In the genomic region with DNA sequence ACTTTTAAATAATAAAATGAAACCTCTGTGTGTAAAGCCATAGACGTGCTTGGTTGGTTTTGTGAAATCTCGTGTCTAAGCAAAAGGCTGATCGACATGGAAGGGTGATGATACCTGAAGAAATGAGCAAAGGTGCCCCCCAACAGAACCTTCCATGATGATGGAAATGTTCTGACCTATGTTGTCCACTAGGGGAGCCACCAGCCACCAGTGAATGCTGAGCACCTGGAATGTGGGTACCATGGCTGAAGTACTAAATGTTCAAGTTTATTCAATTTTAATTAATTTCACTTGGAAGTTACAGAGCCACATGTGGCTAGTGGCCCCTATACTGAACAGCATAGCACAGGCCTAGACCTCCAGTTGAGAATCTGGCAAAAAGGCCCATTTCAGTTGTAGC, we compare ENCODE assay signal across 11 cellular contexts.
DNase-seq lines count a peak whose midpoint lies in the region; ATAC-seq, FAIRE-seq and TF ChIP-seq lines count a peak whose summit lies in the region.
"Had no signal": no experiment of that assay in that cellular context is flagged by ENCODE, and none has a peak within 500 bp of the region (broad histone marks: within the 10 kb centered on the region; RNA-seq: fewer than 3 reads in every experiment).

No MANE protein-coding gene starts in this region.

- no peak overlapping the region for H3K27ac ChIP-seq in A549
- H3K27ac ChIP-seq in WERI-Rb-1: no peak overlapping the region
- H3K27ac ChIP-seq: sigmoid colon had no signal

- POLR2A ChIA-PET in A549 (lab: Yijun Ruan, JAX): no interaction called here

- 12% methylated on average over 3 of the region's 3 CpGs for WGBS in A549 (ENCODE audit: missing lambda C conversion rate)

- peak in 1 of 2 experiments; percentile 25; a peak in 1 of 5 replicates for TF ChIP-seq RAD21 in A549 (conservative IDR thresholded peaks at IDR 0.05 in 1 of 2, IDR thresholded peaks at IDR 0.05 in 1 of 2)

- H3K9me3 ChIP-seq in A549 (0 out of 3 replicates have a peak, but pooled peaks cover 4% of the 10 kb centered on the region), WERI-Rb-1 (ENCODE audit: severe bottlenecking) (no peaks in the 10 kb centered on the region)
- H3K9me3 ChIP-seq: sigmoid colon had no signal

- H3K36me3 ChIP-seq in WERI-Rb-1: no peaks in the 10 kb centered on the region
- H3K36me3 ChIP-seq: sigmoid colon had no signal

- H3K27me3 ChIP-seq in WERI-Rb-1 (ENCODE audit: insufficient read depth, low read depth, severe bottlenecking): no peaks in the 10 kb centered on the region
- H3K27me3 ChIP-seq: sigmoid colon had no signal

- ATAC-seq in A549 (peak in 1 of 2 experiments; percentile 50; a peak in 2 of 6 replicates), GM18873 (IDR thresholded peaks at IDR 0.05; ENCODE audit: low FRiP score, unreplicated experiment) (no peak)

- TF ChIP-seq CTCF in A549 (IDR thresholded peaks at IDR 0.05) (peak; percentile 18; the same call in 2 of the 3 replicates), GM13976 (IDR thresholded peaks at IDR 0.05; ENCODE audit: borderline replicate concordance, control extremely low read depth, extremely low read depth, insufficient read depth, missing control alignments) (peak; percentile 24), WERI-Rb-1 (IDR thresholded peaks at IDR 0.05; ENCODE audit: low read depth, low read length) (peak; percentile 56)

- CTCF ChIA-PET in A549 (lab: Yijun Ruan, JAX): interaction anchor here (0.6 to 3.7 kb wide), 29 partner anchors 8 to 1760 kb away, joined by 3 to 27 read pairs (median 4); a partner anchor contains a TSS

- TF ChIP-seq POLR2A in A549 (IDR thresholded peaks at IDR 0.05; ENCODE audit: low read length): no peak

- no peak for TF ChIP-seq EP300 in A549 (IDR thresholded peaks at IDR 0.05)

- no peak overlapping the region for H3K4me2 ChIP-seq in A549

- in situ Hi-C loops in GM13976 (cut with MboI; ENCODE audit: low sequenced_read_pairs, unreplicated experiment): loop anchor here (25.0 kb wide), 1 partner anchor 303 kb away; no protein-coding TSS in a partner anchor

- H3K4me1 ChIP-seq in A549: no peaks in the 10 kb centered on the region

- no peak for FAIRE-seq in A549 (lab: Jason Lieb, UNC)

- H3K4me3 ChIP-seq in A549: no peak overlapping the region
- no peak overlapping the region for H3K4me3 ChIP-seq in WERI-Rb-1 (ENCODE audit: low read depth, low read length)
- H3K4me3 ChIP-seq: sigmoid colon had no signal

- DNase-seq in A549 (ENCODE audit: low read depth in 1 of 2, low spot score in 1 of 2) (peak in 1 of 2 experiments; percentile 13), GM13976 (ENCODE audit: low spot score) (peak; percentile 10), WERI-Rb-1 (peak; percentile 12), iPS-NIHi11 (ENCODE audit: low spot score) (peak; percentile 36), anterior cingulate cortex (lab: John Stamatoyannopoulos, UW) (no peak), hippocampal formation (lab: John Stamatoyannopoulos, UW) (no peak), kidney glomerular epithelial cell (lab: John Stamatoyannopoulos, UW) (no peak)
- DNase-seq: CD8-positive, alpha-beta memory T cell; OCI-M1; sigmoid colon had no signal

TF ChIP-seq in A549, 52 proteins besides CTCF, POLR2A, EP300 and RAD21:
- TF ChIP-seq, protein P1, sequence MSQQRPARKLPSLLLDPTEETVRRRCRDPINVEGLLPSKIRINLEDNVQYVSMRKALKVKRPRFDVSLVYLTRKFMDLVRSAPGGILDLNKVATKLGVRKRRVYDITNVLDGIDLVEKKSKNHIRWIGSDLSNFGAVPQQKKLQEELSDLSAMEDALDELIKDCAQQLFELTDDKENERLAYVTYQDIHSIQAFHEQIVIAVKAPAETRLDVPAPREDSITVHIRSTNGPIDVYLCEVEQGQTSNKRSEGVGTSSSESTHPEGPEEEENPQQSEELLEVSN (IDR thresholded peaks at IDR 0.05; ENCODE audit: borderline replicate concordance, low read depth): no peak
- TF ChIP-seq, protein P2, sequence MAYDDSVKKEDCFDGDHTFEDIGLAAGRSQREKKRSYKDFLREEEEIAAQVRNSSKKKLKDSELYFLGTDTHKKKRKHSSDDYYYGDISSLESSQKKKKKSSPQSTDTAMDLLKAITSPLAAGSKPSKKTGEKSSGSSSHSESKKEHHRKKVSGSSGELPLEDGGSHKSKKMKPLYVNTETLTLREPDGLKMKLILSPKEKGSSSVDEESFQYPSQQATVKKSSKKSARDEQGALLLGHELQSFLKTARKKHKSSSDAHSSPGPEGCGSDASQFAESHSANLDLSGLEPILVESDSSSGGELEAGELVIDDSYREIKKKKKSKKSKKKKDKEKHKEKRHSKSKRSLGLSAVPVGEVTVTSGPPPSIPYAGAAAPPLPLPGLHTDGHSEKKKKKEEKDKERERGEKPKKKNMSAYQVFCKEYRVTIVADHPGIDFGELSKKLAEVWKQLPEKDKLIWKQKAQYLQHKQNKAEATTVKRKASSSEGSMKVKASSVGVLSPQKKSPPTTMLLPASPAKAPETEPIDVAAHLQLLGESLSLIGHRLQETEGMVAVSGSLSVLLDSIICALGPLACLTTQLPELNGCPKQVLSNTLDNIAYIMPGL (CRISPR knock-in tag; IDR thresholded peaks at IDR 0.05; ENCODE audit: borderline replicate concordance): no peak
- TF ChIP-seq, protein P3, sequence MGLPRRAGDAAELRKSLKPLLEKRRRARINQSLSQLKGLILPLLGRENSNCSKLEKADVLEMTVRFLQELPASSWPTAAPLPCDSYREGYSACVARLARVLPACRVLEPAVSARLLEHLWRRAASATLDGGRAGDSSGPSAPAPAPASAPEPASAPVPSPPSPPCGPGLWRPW (IDR thresholded peaks at IDR 0.05): no peak
- TF ChIP-seq ZC3H11A (IDR thresholded peaks at IDR 0.05) (no peak), POLR2AphosphoS2 (conservative IDR thresholded peaks at IDR 0.05; ENCODE audit: low read length) (no peak), NR3C1 (IDR thresholded peaks at IDR 0.05) (no peak), HEYL (CRISPR knock-in tag; IDR thresholded peaks at IDR 0.05) (no peak)
- TF ChIP-seq, protein P4, sequence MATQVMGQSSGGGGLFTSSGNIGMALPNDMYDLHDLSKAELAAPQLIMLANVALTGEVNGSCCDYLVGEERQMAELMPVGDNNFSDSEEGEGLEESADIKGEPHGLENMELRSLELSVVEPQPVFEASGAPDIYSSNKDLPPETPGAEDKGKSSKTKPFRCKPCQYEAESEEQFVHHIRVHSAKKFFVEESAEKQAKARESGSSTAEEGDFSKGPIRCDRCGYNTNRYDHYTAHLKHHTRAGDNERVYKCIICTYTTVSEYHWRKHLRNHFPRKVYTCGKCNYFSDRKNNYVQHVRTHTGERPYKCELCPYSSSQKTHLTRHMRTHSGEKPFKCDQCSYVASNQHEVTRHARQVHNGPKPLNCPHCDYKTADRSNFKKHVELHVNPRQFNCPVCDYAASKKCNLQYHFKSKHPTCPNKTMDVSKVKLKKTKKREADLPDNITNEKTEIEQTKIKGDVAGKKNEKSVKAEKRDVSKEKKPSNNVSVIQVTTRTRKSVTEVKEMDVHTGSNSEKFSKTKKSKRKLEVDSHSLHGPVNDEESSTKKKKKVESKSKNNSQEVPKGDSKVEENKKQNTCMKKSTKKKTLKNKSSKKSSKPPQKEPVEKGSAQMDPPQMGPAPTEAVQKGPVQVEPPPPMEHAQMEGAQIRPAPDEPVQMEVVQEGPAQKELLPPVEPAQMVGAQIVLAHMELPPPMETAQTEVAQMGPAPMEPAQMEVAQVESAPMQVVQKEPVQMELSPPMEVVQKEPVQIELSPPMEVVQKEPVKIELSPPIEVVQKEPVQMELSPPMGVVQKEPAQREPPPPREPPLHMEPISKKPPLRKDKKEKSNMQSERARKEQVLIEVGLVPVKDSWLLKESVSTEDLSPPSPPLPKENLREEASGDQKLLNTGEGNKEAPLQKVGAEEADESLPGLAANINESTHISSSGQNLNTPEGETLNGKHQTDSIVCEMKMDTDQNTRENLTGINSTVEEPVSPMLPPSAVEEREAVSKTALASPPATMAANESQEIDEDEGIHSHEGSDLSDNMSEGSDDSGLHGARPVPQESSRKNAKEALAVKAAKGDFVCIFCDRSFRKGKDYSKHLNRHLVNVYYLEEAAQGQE (IDR thresholded peaks at IDR 0.05): no peak
- TF ChIP-seq, protein P5, sequence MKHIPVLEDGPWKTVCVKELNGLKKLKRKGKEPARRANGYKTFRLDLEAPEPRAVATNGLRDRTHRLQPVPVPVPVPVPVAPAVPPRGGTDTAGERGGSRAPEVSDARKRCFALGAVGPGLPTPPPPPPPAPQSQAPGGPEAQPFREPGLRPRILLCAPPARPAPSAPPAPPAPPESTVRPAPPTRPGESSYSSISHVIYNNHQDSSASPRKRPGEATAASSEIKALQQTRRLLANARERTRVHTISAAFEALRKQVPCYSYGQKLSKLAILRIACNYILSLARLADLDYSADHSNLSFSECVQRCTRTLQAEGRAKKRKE (CRISPR knock-in tag; IDR thresholded peaks at IDR 0.05; ENCODE audit: low read depth): no peak

Comparison
In these comparisons a context has a peak if more than half of its experiments do, and no peak if none do; other contexts are left out.
1. DNase-seq: peak in GM13976 (single experiment), WERI-Rb-1 (single experiment) and iPS-NIHi11 (single experiment); none in anterior cingulate cortex (0 of 58), hippocampal formation (0 of 2) and kidney glomerular epithelial cell (single experiment).
2. Peak in every context shown above with its lines, with median percentiles within 50 percentile points of each other: CTCF ChIP-seq.